In genomic region chrX:123920065-123920785, GRCh38 we compare ENCODE assay signal across 14 cellular contexts. TPM values are rescaled to one million over a fixed set of nuclear protein-coding genes. Genes with fewer than 3 reads are reported as not detected.
A peak's percentile ranks its signal among the peaks of the same experiment; 100 is the strongest.
DNase-seq lines count a peak whose midpoint lies in the region; ATAC-seq, FAIRE-seq and TF ChIP-seq lines count a peak whose summit lies in the region.
"Had no signal": no experiment of that assay in that cellular context is flagged by ENCODE, and none has a peak within 500 bp of the region (broad histone marks: within the 10 kb centered on the region; RNA-seq: fewer than 3 reads in every experiment).

No MANE protein-coding gene starts in this region.

- H3K27ac ChIP-seq in Panc1 (ENCODE audit: low read length) (no peak overlapping the region), fibroblast of lung (ENCODE audit: insufficient read depth, low read length) (no peak overlapping the region)
- H3K27ac ChIP-seq: C4-2B had no signal

- DNase-seq in 8988T (peak; percentile 30), Panc1 (ENCODE audit: low read depth, low spot score) (peak; percentile 8), fibroblast of lung (ENCODE audit: low read depth in 2 of 2) (peak; percentile 71 to 92), GM12892 (ENCODE audit: insufficient read length) (no peak), NCI-H2029 (lab: John Stamatoyannopoulos, UW) (no peak), OCI-M2 (lab: John Stamatoyannopoulos, UW; ENCODE audit: unreplicated experiment) (no peak), NCI-H128 (lab: John Stamatoyannopoulos, UW; ENCODE audit: unreplicated experiment) (no peak)
- DNase-seq: activated CD4-positive, alpha-beta T cell treated with anti-CD3 and anti-CD28 coated beads, Interleukin-2, amount 50 U/mL, for 4 hours; NCI-H524 treated with DMSO at 0.1 percent for 48 hours; posterior cingulate gyrus had no signal

- FAIRE-seq in G401.6 (lab: Jason Lieb, UNC) (peak; percentile 93), GM12892 (lab: Jason Lieb, UNC) (no peak)
- FAIRE-seq: GM12878 had no signal

- POLR2A ChIA-PET in Panc1 (lab: Charles Lee), result no interaction called here

- H3K79me2 ChIP-seq in fibroblast of lung (ENCODE audit: control insufficient read depth, insufficient read depth, low read length), result no peaks in the 10 kb centered on the region

- BruUV-seq in Panc1 (replicated peaks; lab: Mats Ljungman, UMichigan), result no TSS peak

- H2AFZ ChIP-seq in fibroblast of lung (ENCODE audit: low read length), result no peak overlapping the region

- no peaks in the 10 kb centered on the region for H3K4me1 ChIP-seq in Panc1 (ENCODE audit: control insufficient read depth, insufficient read depth, low read length)
- H3K4me1 ChIP-seq in fibroblast of lung (ENCODE audit: control insufficient read depth, extremely low read depth, insufficient read depth, low read length), result no peaks in the 10 kb centered on the region

- intact Hi-C loops in Panc1 (cut with micrococcal nuclease; ENCODE audit: unreplicated experiment), result no loop called here

- TF ChIP-seq CTCF in Panc1 (IDR thresholded peaks at IDR 0.05) (no peak), fibroblast of lung (conservative IDR thresholded peaks at IDR 0.05 in 1 of 2, IDR thresholded peaks at IDR 0.05 in 1 of 2; ENCODE audit: low read depth in 1 of 2, low read length in 2 of 2) (no peak)

- TF ChIP-seq POLR2A in GM12892 (IDR thresholded peaks at IDR 0.05; ENCODE audit: low read depth, low read length), result no peak

- H3K4me3 ChIP-seq in Panc1 (ENCODE audit: low read depth in 2 of 2, low read length in 2 of 2) (no peak overlapping the region), fibroblast of lung (replicated peaks in 1 of 4; ENCODE audit: control extremely low read depth in 1 of 4, insufficient read depth in 1 of 4, low read depth in 3 of 4, low read length in 4 of 4) (no peak overlapping the region)
- H3K4me3 ChIP-seq: GM12878, lung had no signal

- no peak overlapping the region for H3K9ac ChIP-seq in fibroblast of lung (ENCODE audit: insufficient read depth, low read length)

- H3K4me2 ChIP-seq in fibroblast of lung (ENCODE audit: extremely low read depth, insufficient read depth, low read length), result no peak overlapping the region

- H3K9me3 ChIP-seq in Panc1 (ENCODE audit: control insufficient read depth, insufficient read depth, low read depth, low read length) (no peaks in the 10 kb centered on the region), fibroblast of lung (ENCODE audit: control insufficient read depth, insufficient read depth, low read depth, low read length) (no peaks in the 10 kb centered on the region)

- CTCF ChIA-PET in Panc1 (lab: Charles Lee), result no interaction called here

- in situ Hi-C loops in Panc1 (cut with HindIII; ENCODE audit: low pct_unique_long_range_greater_than_20kb, low sequenced_read_pairs), result no loop called here

- H3K36me3 ChIP-seq in Panc1 (ENCODE audit: control insufficient read depth, insufficient read depth, low read length) (no peaks in the 10 kb centered on the region), fibroblast of lung (ENCODE audit: control insufficient read depth, insufficient read depth, low read length) (no peaks in the 10 kb centered on the region)

- ATAC-seq in Panc1, result peak; percentile 83
- ATAC-seq: GM12878 had no signal

- no peaks in the 10 kb centered on the region for H3K27me3 ChIP-seq in Panc1 (ENCODE audit: control insufficient read depth, insufficient read depth, low read length)
- H3K27me3 ChIP-seq in fibroblast of lung (ENCODE audit: control insufficient read depth, insufficient read depth, low read length), result no peaks in the 10 kb centered on the region

- H4K20me1 ChIP-seq in fibroblast of lung (ENCODE audit: control insufficient read depth, extremely low read depth, insufficient read depth, low read length), result no peaks in the 10 kb centered on the region

RNA-seq across cellular contexts. Expression of gene STAG2, which starts 41.3 kb away (rescaled TPM):
- total RNA-seq in Panc1 (2021; ENCODE audit: unreplicated experiment), result 94.5 TPM
- polyA plus RNA-seq in Panc1 (2012; ENCODE audit: insufficient read length), result 38.5 TPM
- total RNA-seq in fibroblast of lung, result 92.7 and 96.4 TPM in 2 replicates
- polyA plus RNA-seq in fibroblast of lung, result 43.7 and 56.6 TPM in 2 replicates
- 31.3 and 41.8 TPM in 2 replicates for polyA plus RNA-seq in fibroblast of lung (2012)
- 4.8 and 9.0 TPM in 2 replicates for polyA minus RNA-seq in fibroblast of lung (ENCODE audit: low replicate concordance)
- 46.4 TPM for polyA plus RNA-seq in GM12892 (2012; ENCODE audit: missing spikeins)

Comparison
In these comparisons a context has a peak if more than half of its experiments do, and no peak if none do; other contexts are left out.
1. DNase-seq: peak in 8988T (single experiment), Panc1 (single experiment) and fibroblast of lung (2 of 2); none in GM12892 (single experiment), NCI-H2029 (single experiment), OCI-M2 (single experiment) and NCI-H128 (single experiment).